Comparison of ENCODE assay signal across 8 cellular contexts in genomic region chr14:99605299-99605961, GRCh38. TPM values are rescaled to one million over a fixed set of nuclear protein-coding genes. Genes with fewer than 3 reads are reported as not detected.
DNase-seq lines count a peak whose midpoint lies in the region; ATAC-seq lines count a peak whose summit lies in the region.

No MANE protein-coding gene starts in this region.

- H3K36me3 ChIP-seq in neuron (ENCODE audit: insufficient read depth, low read length): no peaks in the 10 kb centered on the region

- H3K4me3 ChIP-seq in neuron (ENCODE audit: low read length): peak overlapping the region; percentile 77

- H3K4me1 Mint-ChIP-seq in activated T-helper 2 cell treated with anti-CD3 and anti-CD28 coated beads, Interferon-gamma antibody, Interleukin-2, Interleukin-4, amounts not matched to agents 10 μg/mL and 5 μg/mL and 100 μg/mL, durations not matched to agents 14 hours and 24 hours and 36 hours (ENCODE audit: low read depth): peaks cover 18% of the 10 kb centered on the region

- DNase-seq in KG1 (lab: John Stamatoyannopoulos, UW): peak; percentile 29
- DNase-seq in RKO (ENCODE audit: low spot score): peak; percentile 76
- DNase-seq in activated T-helper 2 cell treated with anti-CD3 and anti-CD28 coated beads, Interferon-gamma antibody, Interleukin-2, Interleukin-4, amounts not matched to agents 10 μg/mL and 5 μg/mL and 100 μg/mL, durations not matched to agents 14 hours and 24 hours and 36 hours (ENCODE audit: low spot score): peak; percentile 77
- peak; percentile 10 for DNase-seq in fibroblast of the conjunctiva (ENCODE audit: low read depth)
- peak; percentile 48 for DNase-seq in superior temporal gyrus (ENCODE audit: extremely low spot score)

- ATAC-seq in GM18498 (IDR thresholded peaks at IDR 0.05; ENCODE audit: unreplicated experiment) (peak; percentile 31), HG02981 (IDR thresholded peaks at IDR 0.05; ENCODE audit: unreplicated experiment) (no peak)

- H3K27ac Mint-ChIP-seq in activated T-helper 2 cell treated with anti-CD3 and anti-CD28 coated beads, Interferon-gamma antibody, Interleukin-2, Interleukin-4, amounts not matched to agents 10 μg/mL and 5 μg/mL and 100 μg/mL, durations not matched to agents 14 hours and 24 hours and 36 hours: peak overlapping the region; percentile 47

- H3K27me3 ChIP-seq in neuron (ENCODE audit: insufficient read depth, low read length): no peaks in the 10 kb centered on the region

- H3K9me3 ChIP-seq in neuron (ENCODE audit: low read length): no peaks in the 10 kb centered on the region

- no peak overlapping the region for H2AFZ ChIP-seq in neuron (ENCODE audit: low read depth, low read length)

- no peaks in the 10 kb centered on the region for H3K36me3 Mint-ChIP-seq in activated T-helper 2 cell treated with anti-CD3 and anti-CD28 coated beads, Interferon-gamma antibody, Interleukin-2, Interleukin-4, amounts not matched to agents 10 μg/mL and 5 μg/mL and 100 μg/mL, durations not matched to agents 14 hours and 24 hours and 36 hours (ENCODE audit: low read depth)

- peaks cover 36% of the 10 kb centered on the region for H3K4me1 ChIP-seq in neuron (ENCODE audit: insufficient read depth, low read length)

- H3K4me3 Mint-ChIP-seq in activated T-helper 2 cell treated with anti-CD3 and anti-CD28 coated beads, Interferon-gamma antibody, Interleukin-2, Interleukin-4, amounts not matched to agents 10 μg/mL and 5 μg/mL and 100 μg/mL, durations not matched to agents 14 hours and 24 hours and 36 hours (ENCODE audit: low read depth): peak overlapping the region; percentile 86

- H3K27me3 Mint-ChIP-seq in activated T-helper 2 cell treated with anti-CD3 and anti-CD28 coated beads, Interferon-gamma antibody, Interleukin-2, Interleukin-4, amounts not matched to agents 10 μg/mL and 5 μg/mL and 100 μg/mL, durations not matched to agents 14 hours and 24 hours and 36 hours (ENCODE audit: low read depth): peaks cover 6% of the 10 kb centered on the region

- H3K9me3 Mint-ChIP-seq in activated T-helper 2 cell treated with anti-CD3 and anti-CD28 coated beads, Interferon-gamma antibody, Interleukin-2, Interleukin-4, amounts not matched to agents 10 μg/mL and 5 μg/mL and 100 μg/mL, durations not matched to agents 14 hours and 24 hours and 36 hours: no peaks in the 10 kb centered on the region

- intact Hi-C loops in activated T-helper 2 cell treated with anti-CD3 and anti-CD28 coated beads, Interferon-gamma antibody, Interleukin-2, Interleukin-4, amounts not matched to agents 10 μg/mL and 5 μg/mL and 100 μg/mL, durations not matched to agents 14 hours and 24 hours and 36 hours (cut with micrococcal nuclease): loop anchor here (5.0 kb wide), 1 partner anchor 77 kb away; the partner anchor contains the start of gene CYP46A1

RNA-seq across cellular contexts. Expression of gene CCDC85C, which starts 1.4 kb away (rescaled TPM):
- total RNA-seq in activated T-helper 2 cell treated with anti-CD3 and anti-CD28 coated beads, Interferon-gamma antibody, Interleukin-2, Interleukin-4, amounts not matched to agents 10 μg/mL and 5 μg/mL and 100 μg/mL, durations not matched to agents 14 hours and 24 hours and 36 hours: 7.1 and 7.3 TPM in 2 replicates

RNA-seq across cellular contexts. Expression of gene HHIPL1, which starts 39.5 kb away (rescaled TPM):
- not detected in 2 replicates for total RNA-seq in activated T-helper 2 cell treated with anti-CD3 and anti-CD28 coated beads, Interferon-gamma antibody, Interleukin-2, Interleukin-4, amounts not matched to agents 10 μg/mL and 5 μg/mL and 100 μg/mL, durations not matched to agents 14 hours and 24 hours and 36 hours

Comparison
In these comparisons a context has a peak if more than half of its experiments do, and no peak if none do; other contexts are left out.
1. DNase-seq: peak in every context shown above with its lines; median percentile 77 in activated T-helper 2 cell treated with anti-CD3 and anti-CD28 coated beads, Interferon-gamma antibody, Interleukin-2, Interleukin-4, amounts not matched to agents 10 μg/mL and 5 μg/mL and 100 μg/mL, durations not matched to agents 14 hours and 24 hours and 36 hours; 76 in RKO; 48 in superior temporal gyrus; 29 in KG1; 10 in fibroblast of the conjunctiva.